Comparison of ENCODE assay signal across 3 cellular contexts in genomic region chr17:21321744-21322191, GRCh38. TPM values are rescaled to one million over a fixed set of nuclear protein-coding genes. Genes with fewer than 3 reads are reported as not detected.
"Had no signal": no experiment of that assay in that cellular context is flagged by ENCODE, and none has a peak within 500 bp of the region (broad histone marks: within the 10 kb centered on the region; RNA-seq: fewer than 3 reads in every experiment).

No MANE protein-coding gene starts in this region.

RNA-seq across cellular contexts. Expression of gene KCNJ12, which starts 54.4 kb away (rescaled TPM):
- total RNA-seq: lung microvascular endothelial cell; natural killer cell treated with Interleukin-12 subunit alpha and Interleukin-12 subunit beta and Interleukin-15 and Interleukin-18, amount 100 ng/mL, for 72 hours had no signal
- polyA plus RNA-seq: immature natural killer cell had no signal
